In the genomic region with DNA sequence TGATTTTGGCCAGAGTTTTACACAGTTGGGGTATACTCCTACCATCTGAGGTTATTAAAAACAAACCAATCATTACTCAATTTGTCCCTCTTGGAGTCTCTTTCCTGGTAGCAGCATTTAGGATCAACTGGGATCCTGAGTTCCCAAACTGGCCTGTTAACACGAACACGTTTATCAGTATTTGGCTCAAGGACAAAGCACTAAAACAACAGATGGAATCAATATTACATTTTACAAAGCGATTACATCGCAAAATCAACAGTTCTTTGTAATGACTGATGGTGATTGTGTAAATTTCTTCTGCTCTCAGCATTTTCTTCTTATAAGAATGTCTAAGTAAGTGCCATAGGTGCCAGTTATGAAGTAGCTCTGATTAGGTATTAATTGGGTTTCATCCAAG, we compare ENCODE assay signal across 17 cellular contexts.
DNase-seq lines count a peak whose midpoint lies in the region; ATAC-seq, FAIRE-seq and TF ChIP-seq lines count a peak whose summit lies in the region.
"Had no signal": no experiment of that assay in that cellular context is flagged by ENCODE, and none has a peak within 500 bp of the region (broad histone marks: within the 10 kb centered on the region; RNA-seq: fewer than 3 reads in every experiment).

No MANE protein-coding gene starts in this region.

- no peak overlapping the region for H4K91ac ChIP-seq in H1 (replicated peaks; ENCODE audit: insufficient read length, low read length)

- H3K27ac ChIP-seq in H1 (ENCODE audit: low read depth, low read length) = no peak overlapping the region
- no peak overlapping the region for H3K27ac ChIP-seq in keratinocyte (ENCODE audit: control insufficient read depth, insufficient read depth, low read length)
- no peak overlapping the region for H3K27ac ChIP-seq in left ventricle myocardium inferior (replicated peaks)
- no peak overlapping the region for H3K27ac ChIP-seq in esophagus muscularis mucosa (replicated peaks in 1 of 4)

- no peak overlapping the region for H2BK120ac ChIP-seq in H1 (replicated peaks; ENCODE audit: low read depth, low read length)

- H3K4me3 ChIP-seq in AG09309 (ENCODE audit: control insufficient read depth, low read depth, low read length) = no peak overlapping the region
- H3K4me3 ChIP-seq in H1 (ENCODE audit: extremely low read depth in 1 of 4, insufficient read depth in 2 of 4, low read depth in 3 of 4, low read length in 4 of 4) = no peak overlapping the region
- no peak overlapping the region for H3K4me3 ChIP-seq in keratinocyte (ENCODE audit: control insufficient read depth in 2 of 3, extremely low read depth in 1 of 3, insufficient read depth in 2 of 3, low read depth in 1 of 3, low read length in 3 of 3)
- H3K4me3 ChIP-seq in left ventricle myocardium inferior = no peak overlapping the region
- no peak overlapping the region for H3K4me3 ChIP-seq in esophagus muscularis mucosa
- H3K4me3 ChIP-seq: HAP-1 had no signal

- no peak for FAIRE-seq in H1 (lab: Jason Lieb, UNC)
- FAIRE-seq in keratinocyte (lab: Jason Lieb, UNC) = peak; percentile 9
- FAIRE-seq: RCC 7860 had no signal

- intact Hi-C loops in left ventricle myocardium inferior (cut with micrococcal nuclease) (no loop called here), esophagus muscularis mucosa (cut with DNase I) (no loop called here)

- H2BK5ac ChIP-seq in H1 (ENCODE audit: low read depth, low read length) = no peak overlapping the region

- no peak overlapping the region for H4K5ac ChIP-seq in H1 (ENCODE audit: insufficient read length, low read depth, low read length)

- no peaks in the 10 kb centered on the region for H3K9me1 ChIP-seq in keratinocyte (ENCODE audit: control insufficient read depth, extremely low read depth, insufficient read depth, low read length)

- H3K14ac ChIP-seq in H1 (ENCODE audit: insufficient read length) = no peak overlapping the region

- no peaks in the 10 kb centered on the region for H3K79me1 ChIP-seq in H1 (ENCODE audit: low read depth, low read length)

- H2BK12ac ChIP-seq in H1 (ENCODE audit: low read depth, low read length) = no peak overlapping the region

- H2AFZ ChIP-seq in H1 (ENCODE audit: low read length) (0 out of 2 replicates have a peak overlapping the region, but pooled peaks have one; percentile 57), keratinocyte (ENCODE audit: control insufficient read depth, low read length) (peak overlapping the region; percentile 43)

- CTCF ChIA-PET in H1 (lab: Charles Lee; ENCODE audit: partially characterized antibody) = no interaction called here

- 99% methylated on average over 4 of the region's 4 CpGs; no CpG with 5 or more reads in 1 of the 2 experiments for WGBS in H1 (ENCODE audit: extremely low coverage in 1 of 2, insufficient coverage in 1 of 2, insufficient read length in 1 of 2, insufficient replicate concordance in 2 of 2, low coverage in 1 of 2, low lambda C conversion rate in 2 of 2, missing lambda C conversion rate in 1 of 2), 2 experiments
- WGBS in esophagus muscularis mucosa = 68% methylated on average over 4 of the region's 4 CpGs

- no peak for TF ChIP-seq RAD21 in H1 (IDR thresholded peaks at IDR 0.05 in 1 of 2, conservative IDR thresholded peaks at IDR 0.05 in 1 of 2; ENCODE audit: low read depth in 2 of 2, low read length in 2 of 2)

- H3K4me2 ChIP-seq in H1 (ENCODE audit: insufficient read depth in 1 of 2, low read depth in 2 of 2, low read length in 2 of 2) (no peak overlapping the region), keratinocyte (ENCODE audit: control insufficient read depth, extremely low read depth, insufficient read depth, low read depth, low read length) (no peak overlapping the region)

- no peak for TF ChIP-seq CTCF in AG09309 (IDR thresholded peaks at IDR 0.05; ENCODE audit: control insufficient read depth, insufficient read depth, low read depth, low read length, missing control alignments)
- no peak for TF ChIP-seq CTCF in H1 (IDR thresholded peaks at IDR 0.05; ENCODE audit: control extremely low read depth in 1 of 3, insufficient read depth in 1 of 3, low read depth in 1 of 3, low read length in 3 of 3)
- TF ChIP-seq CTCF in keratinocyte (optimal IDR thresholded peaks at IDR 0.05 in 1 of 3, IDR thresholded peaks at IDR 0.05 in 1 of 3, conservative IDR thresholded peaks at IDR 0.05 in 1 of 3; ENCODE audit: extremely low read depth in 1 of 3, insufficient read depth in 2 of 3, low read length in 3 of 3) = no peak
- TF ChIP-seq CTCF in left ventricle myocardium inferior (IDR thresholded peaks at IDR 0.05; ENCODE audit: borderline replicate concordance) = no peak
- no peak for TF ChIP-seq CTCF in esophagus muscularis mucosa (IDR thresholded peaks at IDR 0.05)

- no peak overlapping the region for H2BK15ac ChIP-seq in H1 (ENCODE audit: low read length)

- H2BK20ac ChIP-seq in H1 (ENCODE audit: low read length) = no peak overlapping the region

- no peak overlapping the region for H3K23ac ChIP-seq in H1 (ENCODE audit: insufficient read length)

- DNase-seq in AG09309 (ENCODE audit: low read depth) (peak; percentile 40), HT-29 (ENCODE audit: low spot score) (peak; percentile 46), H1 (ENCODE audit: low read depth in 1 of 2, low spot score in 2 of 2) (no peak), keratinocyte (ENCODE audit: low read depth, low spot score) (no peak), left ventricle myocardium inferior (no peak), hippocampal formation (lab: John Stamatoyannopoulos, UW) (no peak), esophagus muscularis mucosa (ENCODE audit: extremely low spot score) (no peak)
- DNase-seq: ACHN; CD8-positive, alpha-beta memory T cell; KBM-7; NCI-H1048; NCI-H1694 treated with DMSO at 0.1 percent for 48 hours; NCI-H446; SHP77 treated with DMSO at 0.1 percent for 48 hours had no signal

- TF ChIP-seq POLR2A in H1 (IDR thresholded peaks at IDR 0.05; ENCODE audit: control extremely low read depth in 1 of 2, low read depth in 2 of 2, low read length in 2 of 2) = no peak
- no peak for TF ChIP-seq POLR2A in esophagus muscularis mucosa (IDR thresholded peaks at IDR 0.05; ENCODE audit: low read depth)

- no peak overlapping the region for H3K56ac ChIP-seq in H1 (replicated peaks; ENCODE audit: insufficient read length, low read depth, low read length)

- no peak overlapping the region for H3K18ac ChIP-seq in H1 (ENCODE audit: extremely low read depth, low read length)

- no peak overlapping the region for H2AK5ac ChIP-seq in H1 (ENCODE audit: low read depth, low read length)

- H3K79me2 ChIP-seq in H1 (ENCODE audit: control insufficient read depth in 1 of 2, insufficient read depth in 2 of 2, low read length in 2 of 2) = no peaks in the 10 kb centered on the region
- no peaks in the 10 kb centered on the region for H3K79me2 ChIP-seq in keratinocyte (ENCODE audit: control insufficient read depth, insufficient read depth, low read length)

- no peak overlapping the region for H4K8ac ChIP-seq in H1 (ENCODE audit: extremely low read depth, insufficient read depth, low read length)

- H3K27me3 ChIP-seq in H1 (replicated peaks in 1 of 4; ENCODE audit: control insufficient read depth in 3 of 4, extremely low read depth in 1 of 4, insufficient read depth in 3 of 4, low read length in 3 of 4) (no peaks in the 10 kb centered on the region), keratinocyte (ENCODE audit: control insufficient read depth, extremely low read depth, insufficient read depth, low read length) (no peaks in the 10 kb centered on the region), left ventricle myocardium inferior (ENCODE audit: low read depth) (no peaks in the 10 kb centered on the region), esophagus muscularis mucosa (no peaks in the 10 kb centered on the region)

- H3K36me3 ChIP-seq in H1 (ENCODE audit: control insufficient read depth in 2 of 4, insufficient read depth in 4 of 4, low read length in 3 of 4) (no peaks in the 10 kb centered on the region), keratinocyte (ENCODE audit: control insufficient read depth in 2 of 2, extremely low read depth in 1 of 2, insufficient read depth in 2 of 2, low read length in 2 of 2) (no peaks in the 10 kb centered on the region), left ventricle myocardium inferior (no peaks in the 10 kb centered on the region), esophagus muscularis mucosa (no peaks in the 10 kb centered on the region)
- H3K36me3 ChIP-seq: HAP-1 had no signal

- TF ChIP-seq EP300 in H1 (IDR thresholded peaks at IDR 0.05; ENCODE audit: borderline replicate concordance in 1 of 2, low read depth in 2 of 2, low read length in 2 of 2) = no peak
- no peak for TF ChIP-seq EP300 in esophagus muscularis mucosa (IDR thresholded peaks at IDR 0.05)

- H3K4me1 ChIP-seq in H1 (replicated peaks in 1 of 4; ENCODE audit: control insufficient read depth in 3 of 4, insufficient read depth in 4 of 4, low read length in 3 of 4) = no peaks in the 10 kb centered on the region
- peaks cover 10% of the 10 kb centered on the region for H3K4me1 ChIP-seq in keratinocyte (ENCODE audit: control insufficient read depth, extremely low read depth, insufficient read depth, low read length)
- no peaks in the 10 kb centered on the region for H3K4me1 ChIP-seq in left ventricle myocardium inferior
- H3K4me1 ChIP-seq in esophagus muscularis mucosa = no peaks in the 10 kb centered on the region
- H3K4me1 ChIP-seq: HAP-1 had no signal

- H3K9ac ChIP-seq in H1 (replicated peaks in 1 of 4; ENCODE audit: extremely low read depth in 1 of 4, low read depth in 3 of 4, low read length in 3 of 4) (no peak overlapping the region), keratinocyte (ENCODE audit: control insufficient read depth, extremely low read depth, insufficient read depth, low read length) (no peak overlapping the region)

- dilution Hi-C loops in keratinocyte (cut with MboI; ENCODE audit: extremely low pct_ligation_motif_present, low sequenced_read_pairs) = no loop called here

- no peaks in the 10 kb centered on the region for H3K23me2 ChIP-seq in H1 (ENCODE audit: low read depth, low read length)

- ATAC-seq in GM18498 (IDR thresholded peaks at IDR 0.05; ENCODE audit: unreplicated experiment) = no peak

- H3K4ac ChIP-seq in H1 (replicated peaks; ENCODE audit: insufficient read length, low read depth, low read length) = no peak overlapping the region

- H4K20me1 ChIP-seq in H1 (replicated peaks in 1 of 2; ENCODE audit: control insufficient read depth in 1 of 2, insufficient read depth in 2 of 2, low read length in 2 of 2) = no peaks in the 10 kb centered on the region
- H4K20me1 ChIP-seq in keratinocyte (ENCODE audit: control insufficient read depth, extremely low read depth, insufficient read depth, low read length) = no peaks in the 10 kb centered on the region

- POLR2A ChIA-PET in H1 (lab: Charles Lee; ENCODE audit: partially characterized antibody) = no interaction called here

- H3K9me3 ChIP-seq in H1 (ENCODE audit: insufficient read depth in 2 of 2, low read depth in 1 of 2, low read length in 1 of 2) (no peaks in the 10 kb centered on the region), keratinocyte (ENCODE audit: control insufficient read depth, low read depth, low read length) (no peaks in the 10 kb centered on the region), left ventricle myocardium inferior (replicated peaks) (no peaks in the 10 kb centered on the region), esophagus muscularis mucosa (no peaks in the 10 kb centered on the region)
- H3K9me3 ChIP-seq: HAP-1 had no signal

TF ChIP-seq in H1, 55 proteins besides CTCF, POLR2A, EP300 and RAD21 (continues in another document):
- TF ChIP-seq JUN (IDR thresholded peaks at IDR 0.05; ENCODE audit: low read depth, low read length) = no peak
- TF ChIP-seq SP1 (IDR thresholded peaks at IDR 0.05; ENCODE audit: low read depth, low read length) = no peak

Comparison
In these comparisons a context has a peak if more than half of its experiments do, and no peak if none do; other contexts are left out.
1. DNase-seq: peak in AG09309 (single experiment) and HT-29 (single experiment); none in H1 (0 of 2), keratinocyte (single experiment), left ventricle myocardium inferior (single experiment), hippocampal formation (0 of 2) and esophagus muscularis mucosa (single experiment).